Comparison of ENCODE assay signal across 8 cellular contexts in genomic region chr7:45748976-45749375, GRCh38.
A peak's percentile ranks its signal among the peaks of the same experiment; 100 is the strongest.
DNase-seq lines count a peak whose midpoint lies in the region; ATAC-seq, FAIRE-seq and TF ChIP-seq lines count a peak whose summit lies in the region.
"Not testable (repeated sequence)": the region's sequence is repeated elsewhere in the genome, so short reads cannot be mapped to it uniquely, and the experiment has no call there.

No MANE protein-coding gene starts in this region.

- H3K4me2 ChIP-seq in HepG2 (ENCODE audit: low read depth, low read length) = not testable (repeated sequence)

- TF ChIP-seq POLR2A in HepG2 (IDR thresholded peaks at IDR 0.05; ENCODE audit: insufficient read depth in 1 of 2, low read depth in 2 of 2, low read length in 2 of 2) = not testable (repeated sequence)

- not testable (repeated sequence) for H3K27me3 ChIP-seq in bronchial epithelial cell (ENCODE audit: control insufficient read depth, insufficient read depth, low read length); HepG2 (ENCODE audit: control insufficient read depth in 1 of 2, insufficient read depth in 2 of 2, low read length in 2 of 2); small intestine (ENCODE audit: control insufficient read depth in 2 of 2, insufficient read depth in 2 of 2, low read length in 2 of 2)

- DNase-seq in AG09319 (ENCODE audit: extremely low read depth, low read depth); GM13977 (ENCODE audit: low spot score); HepG2 (ENCODE audit: low spot score); small intestine: not testable (repeated sequence)
- DNase-seq in NAMALWA (ENCODE audit: low spot score) (peak; percentile 41), SK-MEL-5 (ENCODE audit: low read depth, low spot score) (peak; percentile 42), bronchial epithelial cell (ENCODE audit: low read depth) (peak; percentile 3), fibroblast of pulmonary artery (ENCODE audit: low read depth) (peak; percentile 33)

- not testable (repeated sequence) for H3K36me3 ChIP-seq in bronchial epithelial cell (ENCODE audit: control insufficient read depth, insufficient read depth, low read length); HepG2 (replicated peaks in 1 of 2; ENCODE audit: control insufficient read depth in 1 of 2, insufficient read depth in 2 of 2, low read length in 2 of 2); small intestine (ENCODE audit: control insufficient read depth in 2 of 2, insufficient read depth in 2 of 2, low read length in 2 of 2)

- H3K9me3 ChIP-seq in HepG2 (ENCODE audit: low read length); small intestine (ENCODE audit: control insufficient read depth, low read depth): not testable (repeated sequence)

- peak; percentile 45; the same call in 2 of the 3 replicates for ATAC-seq in HepG2

- CTCF ChIA-PET in HepG2 (lab: Yijun Ruan, JAX; ENCODE audit: low intra/inter-chr PET ratio, low total read pairs) = not testable (repeated sequence)

- not testable (repeated sequence) for TF ChIP-seq EP300 in HepG2 (IDR thresholded peaks at IDR 0.05; ENCODE audit: low read depth in 2 of 2, low read length in 2 of 2); HepG2 (CRISPR knock-in tag; IDR thresholded peaks at IDR 0.05; ENCODE audit: borderline replicate concordance)

- in situ Hi-C loops in GM13977 (cut with MboI; ENCODE audit: low pct_unique_long_range_greater_than_20kb, low sequenced_read_pairs, unreplicated experiment); SK-MEL-5 (cut with HindIII; ENCODE audit: low pct_unique_long_range_greater_than_20kb, low sequenced_read_pairs); HepG2 (cut with HindIII; ENCODE audit: extremely low pct_ligation_motif_present, low pct_unique_long_range_greater_than_20kb): not testable (repeated sequence)

- not testable (repeated sequence) for H3K4me1 ChIP-seq in HepG2 (ENCODE audit: insufficient read depth, low read length); small intestine (ENCODE audit: control insufficient read depth in 2 of 2, insufficient read depth in 1 of 2, low read depth in 1 of 2, low read length in 1 of 2)

- H3K27ac ChIP-seq in HepG2 (ENCODE audit: extremely low read length, insufficient read depth, low read length); small intestine (ENCODE audit: low read depth in 1 of 2, low read length in 1 of 2): not testable (repeated sequence)

- H3K9ac ChIP-seq in HepG2 (ENCODE audit: insufficient read depth, low read depth, low read length) = not testable (repeated sequence)

- POLR2A ChIA-PET in HepG2 (lab: Yijun Ruan, JAX) = not testable (repeated sequence)

- H4K20me1 ChIP-seq in HepG2 (ENCODE audit: insufficient read depth, low read length) = not testable (repeated sequence)

- H2AFZ ChIP-seq in HepG2 (ENCODE audit: low read length) = not testable (repeated sequence)

- H3K4me3 ChIP-seq in bronchial epithelial cell (ENCODE audit: low read depth, low read length); fibroblast of pulmonary artery (replicated peaks; ENCODE audit: low read depth, low read length); HepG2 (replicated peaks in 1 of 3; ENCODE audit: insufficient read depth in 1 of 3, low read depth in 2 of 3, low read length in 3 of 3); small intestine (ENCODE audit: low read depth in 1 of 2, low read length in 2 of 2): not testable (repeated sequence)

- BruUV-seq in HepG2 (replicated peaks; lab: Mats Ljungman, UMichigan) = not testable (repeated sequence)

- not testable (repeated sequence) for H3K79me2 ChIP-seq in HepG2 (ENCODE audit: insufficient read depth, low read length)

- TF ChIP-seq RAD21 in HepG2 (CRISPR knock-in tag; IDR thresholded peaks at IDR 0.05) = not testable (repeated sequence)

- intact Hi-C loops in HepG2 (cut with micrococcal nuclease; ENCODE audit: unreplicated experiment) = not testable (repeated sequence)

- not testable (repeated sequence) for FAIRE-seq in bronchial epithelial cell (lab: Jason Lieb, UNC); HepG2 (lab: Jason Lieb, UNC)
- peak; percentile 93 for FAIRE-seq in small intestine (lab: Jason Lieb, UNC)

- TF ChIP-seq CTCF in AG09319 (IDR thresholded peaks at IDR 0.05; ENCODE audit: low read depth, low read length) (peak; percentile 28), GM13977 (IDR thresholded peaks at IDR 0.05; ENCODE audit: extremely low read depth, insufficient read depth, missing control alignments) (peak; percentile 39), fibroblast of pulmonary artery (IDR thresholded peaks at IDR 0.05; ENCODE audit: low read length, missing control alignments) (peak; percentile 29), HepG2 (CRISPR knock-in tag; IDR thresholded peaks at IDR 0.05) (peak; percentile 32; the same call in 1 of the 2 replicates)
- TF ChIP-seq CTCF in bronchial epithelial cell (IDR thresholded peaks at IDR 0.05; ENCODE audit: insufficient read depth, low read length, severe bottlenecking) = not testable (repeated sequence)

TF ChIP-seq in HepG2, 621 proteins besides CTCF, POLR2A, EP300 and RAD21:
- peak; percentile 60 for TF ChIP-seq STAG1 (CRISPR knock-in tag; IDR thresholded peaks at IDR 0.05)
